31 cellular contexts compared by ENCODE assay signal in the genomic region with DNA sequence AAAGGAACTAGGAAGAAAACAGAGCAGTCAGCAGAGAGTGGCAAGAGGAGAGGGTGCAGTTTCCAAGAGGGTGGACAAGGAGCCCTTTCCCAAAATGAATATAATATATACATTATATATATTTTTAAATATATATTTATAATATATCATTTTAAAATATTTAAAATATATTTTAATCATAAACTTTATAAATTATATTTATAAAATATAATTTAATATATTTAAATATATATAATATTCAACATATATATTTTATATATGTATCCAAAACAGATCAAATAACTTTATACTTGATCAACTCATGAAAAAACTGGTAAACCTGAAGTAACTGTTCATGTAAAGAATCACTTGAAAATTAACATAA.
DNase-seq lines count a peak whose midpoint lies in the region; ATAC-seq, FAIRE-seq and TF ChIP-seq lines count a peak whose summit lies in the region.
"Had no signal": no experiment of that assay in that cellular context is flagged by ENCODE, and none has a peak within 500 bp of the region (broad histone marks: within the 10 kb centered on the region; RNA-seq: fewer than 3 reads in every experiment).

No MANE protein-coding gene starts in this region.

- no peaks in the 10 kb centered on the region for H4K20me1 ChIP-seq in SK-N-SH (ENCODE audit: insufficient read depth)

- H3K9ac ChIP-seq in SK-N-SH (no peak overlapping the region), kidney (ENCODE audit: low read length in 2 of 2) (no peak overlapping the region)
- H3K9ac ChIP-seq: KMS-11 had no signal

- POLR2A ChIA-PET in SK-N-SH (lab: Yijun Ruan, JAX), result no interaction called here

- DNase-seq in SK-N-SH, result no peak
- DNase-seq in body of pancreas, result no peak
- DNase-seq in kidney, result no peak
- no peak for DNase-seq in UCSD-AML1 (lab: John Stamatoyannopoulos, UW; ENCODE audit: unreplicated experiment)
- DNase-seq in stimulated activated effector memory CD8-positive, alpha-beta T cell treated with anti-CD3 and anti-CD28 coated beads, Interleukin-12 subunit alpha, Interleukin-12 subunit beta, amount 100 ng/mL, for 72 hours (ENCODE audit: low spot score in 2 of 2), result no peak
- DNase-seq: activated CD4-positive, alpha-beta T cell treated with anti-CD3 and anti-CD28 coated beads, Interleukin-2, amount 50 U/mL, for 4 hours; activated naive CD8-positive, alpha-beta T cell treated with anti-CD3 and anti-CD28 coated beads for 36 hours; CD8-positive, alpha-beta memory T cell; cerebellar nuclear complex; left ventricle myocardium superior; NCI-H1436 treated with DMSO at 0.1 percent for 48 hours; NCI-H2107; NCI-H446; NCI-H82; OCI-M1; SHP77 treated with DMSO at 0.1 percent for 48 hours; stimulated activated naive CD8-positive, alpha-beta T cell treated with anti-CD3 and anti-CD28 coated beads, Interleukin-15, amount 100 ng/mL, for 72 hours; tibial artery had no signal

- peak overlapping the region; percentile 78; the same call in 1 of the 2 replicates for H2AFZ ChIP-seq in SK-N-SH (ENCODE audit: low read depth)
- H2AFZ ChIP-seq: hepatocyte had no signal

- H3K27me3 ChIP-seq in SK-N-SH (ENCODE audit: insufficient read depth) (no peaks in the 10 kb centered on the region), body of pancreas (no peaks in the 10 kb centered on the region)
- H3K27me3 ChIP-seq: hepatocyte, sigmoid colon, tibial artery had no signal

- H3K4me3 Mint-ChIP-seq in stimulated activated effector memory CD8-positive, alpha-beta T cell treated with anti-CD3 and anti-CD28 coated beads, Interleukin-12 subunit alpha, Interleukin-12 subunit beta, amount 100 ng/mL, for 72 hours, result no peak overlapping the region
- H3K4me3 Mint-ChIP-seq: activated naive CD8-positive, alpha-beta T cell treated with anti-CD3 and anti-CD28 coated beads for 36 hours; B cell; CD8-positive, alpha-beta memory T cell; neural crest cell; stimulated activated naive CD8-positive, alpha-beta T cell treated with anti-CD3 and anti-CD28 coated beads, Interleukin-15, amount 100 ng/mL, for 72 hours had no signal

- peak; percentile 78 for FAIRE-seq in kidney (lab: Jason Lieb, UNC)
- FAIRE-seq: H1, HTR-8/SVneo had no signal

- ATAC-seq in SK-N-SH treated with all-trans-retinoic acid at 6 μM for 48 hours, result no peak
- ATAC-seq in body of pancreas, result no peak
- ATAC-seq in GM18861 (IDR thresholded peaks at IDR 0.05; ENCODE audit: unreplicated experiment), result no peak
- ATAC-seq in stimulated activated effector memory CD8-positive, alpha-beta T cell treated with anti-CD3 and anti-CD28 coated beads, Interleukin-12 subunit alpha, Interleukin-12 subunit beta, amount 100 ng/mL, for 72 hours, result no peak
- ATAC-seq in HG03565 (IDR thresholded peaks at IDR 0.05; ENCODE audit: unreplicated experiment), result no peak
- ATAC-seq: left ventricle myocardium superior; stimulated activated naive CD8-positive, alpha-beta T cell treated with anti-CD3 and anti-CD28 coated beads, Interleukin-15, amount 100 ng/mL, for 72 hours had no signal

- no peak for TF ChIP-seq EP300 in SK-N-SH (IDR thresholded peaks at IDR 0.05; ENCODE audit: borderline replicate concordance in 1 of 2, low read depth in 1 of 2, low read length in 1 of 2)

- intact Hi-C loops in body of pancreas (cut with DNase I) (no loop called here), kidney (cut with DNase I) (no loop called here)

- H3K9me3 ChIP-seq in SK-N-SH (no peaks in the 10 kb centered on the region), body of pancreas (no peaks in the 10 kb centered on the region), kidney (ENCODE audit: control insufficient read depth in 1 of 2, low read length in 2 of 2) (no peaks in the 10 kb centered on the region)
- H3K9me3 ChIP-seq: prostate gland, sigmoid colon, tibial artery had no signal

- H3K27ac ChIP-seq in SK-N-SH (ENCODE audit: low read depth in 2 of 2, low read length in 1 of 2) (peak overlapping the region in 1 of 2 experiments; percentile 21; a peak in 1 of 4 replicates), body of pancreas (peak overlapping the region in 3 of 4 donors; percentile 14 to 61 (median 50)), kidney (ENCODE audit: low read depth in 2 of 2, low read length in 2 of 2) (no peak overlapping the region)
- H3K27ac ChIP-seq: 22Rv1, hepatocyte, KMS-11 had no signal

- no peaks in the 10 kb centered on the region for H3K9me3 Mint-ChIP-seq in stimulated activated effector memory CD8-positive, alpha-beta T cell treated with anti-CD3 and anti-CD28 coated beads, Interleukin-12 subunit alpha, Interleukin-12 subunit beta, amount 100 ng/mL, for 72 hours
- H3K9me3 Mint-ChIP-seq: activated naive CD8-positive, alpha-beta T cell treated with anti-CD3 and anti-CD28 coated beads for 36 hours; activated T-helper 2 cell treated with anti-CD3 and anti-CD28 coated beads, Interferon-gamma antibody, Interleukin-2, Interleukin-4, amounts not matched to agents 10 μg/mL and 5 μg/mL and 100 μg/mL, durations not matched to agents 14 hours and 24 hours and 36 hours; neural crest cell; stimulated activated naive CD8-positive, alpha-beta T cell treated with anti-CD3 and anti-CD28 coated beads, Interleukin-15, amount 100 ng/mL, for 72 hours had no signal

- no peak overlapping the region for H3K27ac Mint-ChIP-seq in stimulated activated effector memory CD8-positive, alpha-beta T cell treated with anti-CD3 and anti-CD28 coated beads, Interleukin-12 subunit alpha, Interleukin-12 subunit beta, amount 100 ng/mL, for 72 hours
- H3K27ac Mint-ChIP-seq: activated naive CD8-positive, alpha-beta T cell treated with anti-CD3 and anti-CD28 coated beads for 36 hours; activated T-helper 2 cell treated with anti-CD3 and anti-CD28 coated beads, Interferon-gamma antibody, Interleukin-2, Interleukin-4, amounts not matched to agents 10 μg/mL and 5 μg/mL and 100 μg/mL, durations not matched to agents 14 hours and 24 hours and 36 hours; B cell; CD8-positive, alpha-beta memory T cell; stimulated activated naive CD8-positive, alpha-beta T cell treated with anti-CD3 and anti-CD28 coated beads, Interleukin-15, amount 100 ng/mL, for 72 hours had no signal

- no peaks in the 10 kb centered on the region for H3K36me3 Mint-ChIP-seq in stimulated activated effector memory CD8-positive, alpha-beta T cell treated with anti-CD3 and anti-CD28 coated beads, Interleukin-12 subunit alpha, Interleukin-12 subunit beta, amount 100 ng/mL, for 72 hours
- H3K36me3 Mint-ChIP-seq: activated naive CD8-positive, alpha-beta T cell treated with anti-CD3 and anti-CD28 coated beads for 36 hours; CD8-positive, alpha-beta memory T cell had no signal

- H3K4me3 ChIP-seq in SK-N-SH (ENCODE audit: low read depth in 2 of 2, low read length in 1 of 2) (peak overlapping the region in 1 of 2 experiments; percentile 37; a peak in 2 of 4 replicates), body of pancreas (no peak overlapping the region), kidney (ENCODE audit: low read length in 2 of 2) (no peak overlapping the region)
- H3K4me3 ChIP-seq: hepatocyte, prostate gland, sigmoid colon, tibial artery had no signal

- TF ChIP-seq RAD21 in SK-N-SH (IDR thresholded peaks at IDR 0.05; ENCODE audit: low read length), result no peak

- H3K36me3 ChIP-seq in SK-N-SH (replicated peaks in 1 of 2; ENCODE audit: control insufficient read depth in 1 of 2, insufficient read depth in 2 of 2, low read length in 1 of 2), result no peaks in the 10 kb centered on the region
- H3K36me3 ChIP-seq in body of pancreas (replicated peaks in 1 of 2; ENCODE audit: insufficient read depth in 1 of 2, low read depth in 2 of 2), result no peaks in the 10 kb centered on the region
- H3K36me3 ChIP-seq in kidney (ENCODE audit: control insufficient read depth in 1 of 2, insufficient read depth in 2 of 2, low read length in 2 of 2), result no peaks in the 10 kb centered on the region
- H3K36me3 ChIP-seq: prostate gland, sigmoid colon, tibial artery had no signal

- peak overlapping the region; percentile 59 for H3K4me2 ChIP-seq in SK-N-SH
- H3K4me2 ChIP-seq: hepatocyte, KMS-11 had no signal

- no peaks in the 10 kb centered on the region for H3K9me2 ChIP-seq in SK-N-SH

- H3F3A ChIP-seq in SK-N-SH (replicated peaks; ENCODE audit: insufficient read depth), result no peaks in the 10 kb centered on the region

- H3K4me1 ChIP-seq in SK-N-SH (ENCODE audit: control insufficient read depth in 1 of 2, insufficient read depth in 2 of 2, low read depth in 1 of 2, low read length in 1 of 2) (peaks cover 5 to 8% of the 10 kb centered on the region in 2 experiments; a peak in 3 of 4 replicates), body of pancreas (peaks cover 4% of the 10 kb centered on the region), kidney (ENCODE audit: control insufficient read depth in 1 of 2, insufficient read depth in 1 of 2, low read depth in 1 of 2, low read length in 2 of 2) (no peaks in the 10 kb centered on the region)
- H3K4me1 ChIP-seq: prostate gland had no signal

- TF ChIP-seq POLR2A in body of pancreas (IDR thresholded peaks at IDR 0.05), result no peak

- no peaks in the 10 kb centered on the region for H3K4me1 Mint-ChIP-seq in stimulated activated effector memory CD8-positive, alpha-beta T cell treated with anti-CD3 and anti-CD28 coated beads, Interleukin-12 subunit alpha, Interleukin-12 subunit beta, amount 100 ng/mL, for 72 hours
- H3K4me1 Mint-ChIP-seq: activated naive CD8-positive, alpha-beta T cell treated with anti-CD3 and anti-CD28 coated beads for 36 hours; B cell; CD8-positive, alpha-beta memory T cell had no signal

- H3K79me2 ChIP-seq in SK-N-SH (ENCODE audit: insufficient read depth), result no peaks in the 10 kb centered on the region
- H3K79me2 ChIP-seq: hepatocyte had no signal

- TF ChIP-seq CTCF in SK-N-SH (IDR thresholded peaks at IDR 0.05), result no peak
- TF ChIP-seq CTCF in body of pancreas (IDR thresholded peaks at IDR 0.05), result no peak
- TF ChIP-seq CTCF in kidney (IDR thresholded peaks at IDR 0.05; ENCODE audit: borderline replicate concordance, extremely low read depth, insufficient read depth), result no peak

- CTCF ChIA-PET in SK-N-SH (lab: Yijun Ruan, JAX), result interaction anchor here (1.2 kb wide), 1 partner anchor 25 kb away, joined by 3 read pairs; no protein-coding TSS in a partner anchor

TF ChIP-seq in SK-N-SH, 30 proteins besides CTCF, POLR2A, EP300 and RAD21:
- TF ChIP-seq NFIC (IDR thresholded peaks at IDR 0.05; ENCODE audit: borderline replicate concordance), result no peak

TF ChIP-seq in SK-N-SH treated with all-trans-retinoic acid at 6 μM for 48 hours, 23 proteins besides CTCF, POLR2A, EP300 and RAD21 (continues in another document):
- no peak for TF ChIP-seq GLIS3 (CRISPR knock-in tag; IDR thresholded peaks at IDR 0.05)
- TF ChIP-seq ZNF8 (CRISPR knock-in tag; IDR thresholded peaks at IDR 0.05), result no peak
- TF ChIP-seq CREB5 (CRISPR knock-in tag; IDR thresholded peaks at IDR 0.05; ENCODE audit: low read depth), result no peak

Comparison
In these comparisons a context has a peak if more than half of its experiments do, and no peak if none do; other contexts are left out.
1. H3K27ac ChIP-seq: peak in body of pancreas (3 of 4); none in kidney (0 of 2).